In the genomic region with DNA sequence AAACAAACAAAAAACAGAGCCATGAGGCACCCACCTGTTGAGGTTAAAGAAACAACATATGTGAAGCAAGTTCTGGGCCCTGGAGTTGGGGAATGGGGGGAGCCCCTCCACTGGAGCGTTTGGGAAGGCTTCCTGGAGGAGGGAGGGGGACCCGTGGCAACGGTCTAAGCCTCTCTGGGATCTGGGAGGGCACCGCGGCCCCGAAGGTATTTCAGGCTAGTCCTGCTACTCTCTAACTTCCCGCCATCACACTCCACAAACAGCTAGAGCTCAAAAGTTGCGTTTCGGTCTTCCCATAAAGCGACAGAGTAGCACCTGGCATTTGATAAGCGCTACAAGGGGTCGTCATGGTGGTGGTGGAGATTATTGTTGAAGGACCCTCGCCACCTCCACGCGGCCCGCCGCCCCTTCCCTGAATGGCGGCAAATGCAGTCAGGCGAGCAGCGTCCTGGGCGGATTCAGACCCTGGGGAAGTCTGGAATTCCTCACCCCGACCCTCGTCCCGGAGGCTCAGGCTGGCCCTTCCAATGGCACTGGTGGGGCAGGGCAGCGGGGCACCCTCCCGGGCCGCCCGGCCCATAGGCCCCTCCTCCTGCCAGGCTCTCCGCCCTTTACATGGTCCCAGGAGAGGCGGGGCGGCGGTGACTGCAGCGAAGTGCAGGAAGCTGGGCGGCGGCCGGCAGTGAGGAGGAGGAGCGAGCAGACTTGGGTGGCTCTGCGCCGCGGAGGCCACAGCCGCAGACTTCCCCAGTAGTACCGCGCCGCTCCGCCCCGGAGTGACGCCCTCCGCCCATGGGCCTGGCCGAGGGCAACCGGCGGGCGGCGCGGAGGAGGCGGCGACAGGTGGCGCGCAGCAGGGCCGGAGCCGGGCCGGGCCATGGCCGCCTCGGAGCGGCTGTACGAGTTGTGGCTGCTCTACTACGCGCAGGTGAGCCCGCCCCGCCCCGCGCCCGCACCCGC, we compare ENCODE assay signal across 8 cellular contexts. TPM values are rescaled to one million over a fixed set of nuclear protein-coding genes. Genes with fewer than 3 reads are reported as not detected.
DNase-seq lines count a peak whose midpoint lies in the region; ATAC-seq, FAIRE-seq and TF ChIP-seq lines count a peak whose summit lies in the region.

TSS of gene NBEAL2 (plus strand) at position 682 of the 960 bp plus-strand sequence. CDS start at position 878, 196 bp downstream.

- H3K27me3 ChIP-seq in bronchial epithelial cell (ENCODE audit: control insufficient read depth, insufficient read depth, low read length), result no peaks in the 10 kb centered on the region

- peak within 1 kb of the TSS; percentile 92 to 96 (median 94) for H3K27ac Mint-ChIP-seq in immature natural killer cell

- peak; percentile 89 for DNase-seq in AG08395 (ENCODE audit: low spot score)
- peak; percentile 68 for DNase-seq in NCI-H2227 treated with DMSO at 0.1 percent for 48 hours (lab: John Stamatoyannopoulos, UW)
- peak; percentile 82 for DNase-seq in bronchial epithelial cell (ENCODE audit: low read depth)
- DNase-seq in immature natural killer cell, result peak; percentile 95 to 97 (median 97)
- DNase-seq in smooth muscle cell of the brain vasculature (ENCODE audit: low read depth, low spot score), result peak; percentile 46

- H3K27me3 Mint-ChIP-seq in immature natural killer cell (ENCODE audit: low read depth in 3 of 3), result peaks cover 5 to 15% (median 6%) of the 10 kb centered on the region in 3 donors

- H3K4me3 ChIP-seq in WI38 (ENCODE audit: low read depth, low read length) (peak within 1 kb of the TSS; percentile 68), bronchial epithelial cell (ENCODE audit: low read depth, low read length) (peak within 1 kb of the TSS; percentile 72)

- FAIRE-seq in bronchial epithelial cell (lab: Jason Lieb, UNC), result no peak

- peaks cover 0 to 3% (median 0%) of the 10 kb centered on the region in 3 donors for H3K36me3 Mint-ChIP-seq in immature natural killer cell

- peak; percentile 74 for ATAC-seq in GM18907 (IDR thresholded peaks at IDR 0.05; ENCODE audit: unreplicated experiment)
- peak; percentile 67 for ATAC-seq in HG03139 (IDR thresholded peaks at IDR 0.05; ENCODE audit: unreplicated experiment)

- H3K4me3 Mint-ChIP-seq in immature natural killer cell, result peak within 1 kb of the TSS; percentile 89 to 93 (median 92)

- H3K9me3 Mint-ChIP-seq in immature natural killer cell, result no peaks in the 10 kb centered on the region

- peaks cover 3% of the 10 kb centered on the region for H3K36me3 ChIP-seq in bronchial epithelial cell (ENCODE audit: control insufficient read depth, insufficient read depth, low read length)

- TF ChIP-seq CTCF in WI38 (IDR thresholded peaks at IDR 0.05; ENCODE audit: low read depth, low read length), result no peak
- TF ChIP-seq CTCF in bronchial epithelial cell (IDR thresholded peaks at IDR 0.05; ENCODE audit: insufficient read depth, low read length, severe bottlenecking), result no peak

- H3K4me1 Mint-ChIP-seq in immature natural killer cell, result peaks cover 77 to 80% of the 10 kb centered on the region in 2 donors

RNA-seq across cellular contexts. Expression of gene NBEAL2, which starts in this region (rescaled TPM):
- 20.0 and 35.5 TPM in 2 replicates for total RNA-seq in bronchial epithelial cell
- 10 to 100 TPM in 1 of 3 donors, 1 to 10 TPM in 2; 7.9 to 28.4 (median 9.9) TPM for polyA plus RNA-seq in immature natural killer cell

Comparison
In these comparisons a context has a peak if more than half of its experiments do, and no peak if none do; other contexts are left out.
1. Peak in every context shown above with its lines: DNase-seq, ATAC-seq and H3K4me3 ChIP-seq.
2. DNase-seq: peak in every context shown above with its lines; median percentile 97 in immature natural killer cell; 89 in AG08395; 82 in bronchial epithelial cell; 68 in NCI-H2227 treated with DMSO at 0.1 percent for 48 hours; 46 in smooth muscle cell of the brain vasculature.